In the genomic region with DNA sequence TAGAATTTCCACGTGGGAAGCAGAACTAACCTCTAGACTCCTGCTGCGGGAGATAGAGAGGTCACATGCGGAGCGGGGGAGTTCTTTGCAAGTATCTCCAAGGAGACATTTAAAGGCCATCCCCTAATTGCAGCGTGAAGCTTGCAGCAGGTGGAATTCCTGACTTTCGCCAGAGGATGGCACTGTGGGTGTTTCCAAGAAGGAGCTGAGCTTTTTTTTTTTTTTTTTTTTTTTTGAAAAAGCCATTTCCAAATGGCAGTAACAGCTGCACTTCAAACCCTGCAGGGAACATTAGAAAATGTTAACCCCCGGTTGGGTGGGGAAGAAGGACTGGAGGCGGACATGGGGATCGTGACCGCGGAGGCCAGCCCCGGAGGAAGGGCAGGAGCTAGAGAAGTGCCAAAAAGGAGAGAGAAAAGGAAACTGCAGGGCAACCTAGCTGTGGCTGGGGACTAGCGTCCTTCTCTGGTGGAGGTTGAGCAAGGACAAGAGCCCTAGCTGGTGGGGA, we compare ENCODE assay signal across 8 cellular contexts.
A peak's percentile ranks its signal among the peaks of the same experiment; 100 is the strongest.
DNase-seq lines count a peak whose midpoint lies in the region; ATAC-seq, FAIRE-seq and TF ChIP-seq lines count a peak whose summit lies in the region.

No MANE protein-coding gene starts in this region.

- peak; percentile 96 for TF ChIP-seq RAD21 in SK-N-SH (IDR thresholded peaks at IDR 0.05; ENCODE audit: low read length)

- H2BK15ac ChIP-seq in mesendoderm (replicated peaks; ENCODE audit: low read depth) = peak overlapping the region; percentile 65

- peaks cover 0 to 4% of the 10 kb centered on the region in 2 experiments; a peak in 1 of 4 replicates for H3K4me1 ChIP-seq in SK-N-SH (ENCODE audit: control insufficient read depth in 1 of 2, insufficient read depth in 2 of 2, low read depth in 1 of 2, low read length in 1 of 2)
- no peaks in the 10 kb centered on the region for H3K4me1 ChIP-seq in mesendoderm (ENCODE audit: control insufficient read depth, low read depth, low read length)

- H2AFZ ChIP-seq in SK-N-SH (ENCODE audit: low read depth) = no peak overlapping the region

- H3K4ac ChIP-seq in mesendoderm (ENCODE audit: low read depth, low read length) = no peak overlapping the region

- POLR2A ChIA-PET in SK-N-SH (lab: Yijun Ruan, JAX) = interaction anchor here (0.6 to 1.9 kb wide), 6 partner anchors 21 to 1152 kb away, joined by 3 to 8 read pairs (median 3); no protein-coding TSS in a partner anchor

- TF ChIP-seq EP300 in SK-N-SH (IDR thresholded peaks at IDR 0.05; ENCODE audit: borderline replicate concordance in 1 of 2, low read depth in 1 of 2, low read length in 1 of 2) = peak in 1 of 2 experiments; percentile 76; a peak in 2 of 4 replicates

- no peaks in the 10 kb centered on the region for H3K36me3 ChIP-seq in SK-N-SH (replicated peaks in 1 of 2; ENCODE audit: control insufficient read depth in 1 of 2, insufficient read depth in 2 of 2, low read length in 1 of 2)
- H3K36me3 ChIP-seq in mesendoderm (ENCODE audit: control insufficient read depth, insufficient read depth, low read length) = no peaks in the 10 kb centered on the region

- WGBS in SK-N-SH (ENCODE audit: low lambda C conversion rate) = 8% methylated on average over 13 of the region's 13 CpGs
- no CpG with 5 or more reads among the region's 13 CpGs for WGBS in mesendoderm (ENCODE audit: extremely low coverage, insufficient coverage, low lambda C conversion rate)

- no peak for TF ChIP-seq POLR2A in NB4 (IDR thresholded peaks at IDR 0.05; ENCODE audit: extremely low read depth, insufficient read length)

- H3K18ac ChIP-seq in mesendoderm (ENCODE audit: low read length) = peak overlapping the region; percentile 53

- no peak overlapping the region for H2BK5ac ChIP-seq in mesendoderm (ENCODE audit: low read length)

- H3K27me3 ChIP-seq in SK-N-SH (ENCODE audit: insufficient read depth) (no peaks in the 10 kb centered on the region), mesendoderm (ENCODE audit: insufficient read depth, low read length, poor library complexity) (no peaks in the 10 kb centered on the region)

- H3K79me1 ChIP-seq in mesendoderm (ENCODE audit: low read length) = no peaks in the 10 kb centered on the region

- H3K79me2 ChIP-seq in SK-N-SH (ENCODE audit: insufficient read depth) (no peaks in the 10 kb centered on the region), mesendoderm (ENCODE audit: control insufficient read depth, insufficient read depth, low read length) (no peaks in the 10 kb centered on the region)

- no peak overlapping the region for H3K9ac ChIP-seq in SK-N-SH
- peak overlapping the region; percentile 56 for H3K9ac ChIP-seq in mesendoderm (ENCODE audit: low read length)

- H4K20me1 ChIP-seq in SK-N-SH (ENCODE audit: insufficient read depth) = no peaks in the 10 kb centered on the region

- H4K8ac ChIP-seq in mesendoderm (ENCODE audit: low read depth, low read length) = no peak overlapping the region

- no peaks in the 10 kb centered on the region for H3F3A ChIP-seq in SK-N-SH (replicated peaks; ENCODE audit: insufficient read depth)

- no peaks in the 10 kb centered on the region for H3K9me2 ChIP-seq in SK-N-SH

- H3K4me3 ChIP-seq in NB4 (ENCODE audit: low read depth, low read length) (no peak overlapping the region), SK-N-SH (ENCODE audit: low read depth in 2 of 2, low read length in 1 of 2) (peak overlapping the region; percentile 22 to 37; a peak in 3 of 4 replicates), mesendoderm (ENCODE audit: low read length) (no peak overlapping the region)

- peak overlapping the region; percentile 68 for H3K56ac ChIP-seq in mesendoderm (ENCODE audit: low read length)

- no peak for ATAC-seq in HG03135 (IDR thresholded peaks at IDR 0.05; ENCODE audit: unreplicated experiment)

- FAIRE-seq in urothelium cell line (lab: Jason Lieb, UNC) = no peak

- DNase-seq in 8988T (peak; percentile 16), GDM1 (lab: John Stamatoyannopoulos, UW) (peak; percentile 17), NB4 (ENCODE audit: low read depth) (peak; percentile 80), SK-N-SH (peak; percentile 77), epidermal melanocyte (ENCODE audit: insufficient read length, low spot score) (peak; percentile 37), mesendoderm (peak; percentile 93), urothelium cell line (ENCODE audit: low spot score) (peak; percentile 74)

- H3K4me2 ChIP-seq in SK-N-SH = peak overlapping the region; percentile 67
- H3K4me2 ChIP-seq in mesendoderm (ENCODE audit: low read length) = peak overlapping the region; percentile 49

- CTCF ChIA-PET in SK-N-SH (lab: Yijun Ruan, JAX) = interaction anchor here (0.6 to 2.5 kb wide), 36 partner anchors 10 to 1919 kb away, joined by 3 to 36 read pairs (median 4); no protein-coding TSS in a partner anchor

- H3K27ac ChIP-seq in SK-N-SH (ENCODE audit: low read depth in 2 of 2, low read length in 1 of 2) = 0 out of 4 replicates have a peak overlapping the region, but pooled peaks of 1 of the 2 experiments have one; percentile 14
- no peak overlapping the region for H3K27ac ChIP-seq in mesendoderm (ENCODE audit: low read depth, low read length)

- H2AK5ac ChIP-seq in mesendoderm (ENCODE audit: low read length) = no peak overlapping the region

- no peak overlapping the region for H3K23ac ChIP-seq in mesendoderm (ENCODE audit: low read length)

- TF ChIP-seq CTCF in NB4 (IDR thresholded peaks at IDR 0.05; ENCODE audit: low read depth, low read length) = peak; percentile 93
- TF ChIP-seq CTCF in SK-N-SH (IDR thresholded peaks at IDR 0.05) = peak; percentile 82

- H2BK120ac ChIP-seq in mesendoderm (ENCODE audit: low read depth, low read length) = no peak overlapping the region

- H3K9me3 ChIP-seq in SK-N-SH = no peaks in the 10 kb centered on the region

- no peak overlapping the region for H4K5ac ChIP-seq in mesendoderm (ENCODE audit: low read length)

TF ChIP-seq in SK-N-SH, 30 proteins besides CTCF, POLR2A, EP300 and RAD21:
- peak; percentile 15; the same call in 1 of the 2 replicates for TF ChIP-seq MXI1 (IDR thresholded peaks at IDR 0.05; ENCODE audit: low read depth, low read length)
- TF ChIP-seq CHD2 (IDR thresholded peaks at IDR 0.05; ENCODE audit: low read length, partially characterized antibody) = no peak
- no peak for TF ChIP-seq FOSL2 (IDR thresholded peaks at IDR 0.05; ENCODE audit: borderline replicate concordance, low read depth)
- TF ChIP-seq TCF12 (IDR thresholded peaks at IDR 0.05) = no peak
- TF ChIP-seq RXRA (IDR thresholded peaks at IDR 0.05; ENCODE audit: borderline replicate concordance, low read depth) = no peak
- TF ChIP-seq TEAD4 (IDR thresholded peaks at IDR 0.05; ENCODE audit: borderline replicate concordance, insufficient read depth) = no peak
- TF ChIP-seq, protein P1, sequence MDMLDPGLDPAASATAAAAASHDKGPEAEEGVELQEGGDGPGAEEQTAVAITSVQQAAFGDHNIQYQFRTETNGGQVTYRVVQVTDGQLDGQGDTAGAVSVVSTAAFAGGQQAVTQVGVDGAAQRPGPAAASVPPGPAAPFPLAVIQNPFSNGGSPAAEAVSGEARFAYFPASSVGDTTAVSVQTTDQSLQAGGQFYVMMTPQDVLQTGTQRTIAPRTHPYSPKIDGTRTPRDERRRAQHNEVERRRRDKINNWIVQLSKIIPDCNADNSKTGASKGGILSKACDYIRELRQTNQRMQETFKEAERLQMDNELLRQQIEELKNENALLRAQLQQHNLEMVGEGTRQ (IDR thresholded peaks at IDR 0.05; ENCODE audit: borderline replicate concordance, low read depth, low read length) = no peak
- TF ChIP-seq SMC3 (IDR thresholded peaks at IDR 0.05; ENCODE audit: low read depth, low read length) = peak; percentile 76
- no peak for TF ChIP-seq SIN3A (IDR thresholded peaks at IDR 0.05; ENCODE audit: borderline replicate concordance, low read depth, low read length)
- TF ChIP-seq FOXM1 (IDR thresholded peaks at IDR 0.05; ENCODE audit: low read depth) = no peak
- no peak for TF ChIP-seq YY1 (IDR thresholded peaks at IDR 0.05; ENCODE audit: low read depth)
- no peak for TF ChIP-seq ELF1 (IDR thresholded peaks at IDR 0.05)
- TF ChIP-seq, protein P2, sequence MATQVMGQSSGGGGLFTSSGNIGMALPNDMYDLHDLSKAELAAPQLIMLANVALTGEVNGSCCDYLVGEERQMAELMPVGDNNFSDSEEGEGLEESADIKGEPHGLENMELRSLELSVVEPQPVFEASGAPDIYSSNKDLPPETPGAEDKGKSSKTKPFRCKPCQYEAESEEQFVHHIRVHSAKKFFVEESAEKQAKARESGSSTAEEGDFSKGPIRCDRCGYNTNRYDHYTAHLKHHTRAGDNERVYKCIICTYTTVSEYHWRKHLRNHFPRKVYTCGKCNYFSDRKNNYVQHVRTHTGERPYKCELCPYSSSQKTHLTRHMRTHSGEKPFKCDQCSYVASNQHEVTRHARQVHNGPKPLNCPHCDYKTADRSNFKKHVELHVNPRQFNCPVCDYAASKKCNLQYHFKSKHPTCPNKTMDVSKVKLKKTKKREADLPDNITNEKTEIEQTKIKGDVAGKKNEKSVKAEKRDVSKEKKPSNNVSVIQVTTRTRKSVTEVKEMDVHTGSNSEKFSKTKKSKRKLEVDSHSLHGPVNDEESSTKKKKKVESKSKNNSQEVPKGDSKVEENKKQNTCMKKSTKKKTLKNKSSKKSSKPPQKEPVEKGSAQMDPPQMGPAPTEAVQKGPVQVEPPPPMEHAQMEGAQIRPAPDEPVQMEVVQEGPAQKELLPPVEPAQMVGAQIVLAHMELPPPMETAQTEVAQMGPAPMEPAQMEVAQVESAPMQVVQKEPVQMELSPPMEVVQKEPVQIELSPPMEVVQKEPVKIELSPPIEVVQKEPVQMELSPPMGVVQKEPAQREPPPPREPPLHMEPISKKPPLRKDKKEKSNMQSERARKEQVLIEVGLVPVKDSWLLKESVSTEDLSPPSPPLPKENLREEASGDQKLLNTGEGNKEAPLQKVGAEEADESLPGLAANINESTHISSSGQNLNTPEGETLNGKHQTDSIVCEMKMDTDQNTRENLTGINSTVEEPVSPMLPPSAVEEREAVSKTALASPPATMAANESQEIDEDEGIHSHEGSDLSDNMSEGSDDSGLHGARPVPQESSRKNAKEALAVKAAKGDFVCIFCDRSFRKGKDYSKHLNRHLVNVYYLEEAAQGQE (IDR thresholded peaks at IDR 0.05; ENCODE audit: low read depth, low read length) = no peak
- TF ChIP-seq, protein P3, sequence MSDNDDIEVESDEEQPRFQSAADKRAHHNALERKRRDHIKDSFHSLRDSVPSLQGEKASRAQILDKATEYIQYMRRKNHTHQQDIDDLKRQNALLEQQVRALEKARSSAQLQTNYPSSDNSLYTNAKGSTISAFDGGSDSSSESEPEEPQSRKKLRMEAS (IDR thresholded peaks at IDR 0.05; ENCODE audit: low read depth) = no peak
- no peak for TF ChIP-seq GATA2 (CRISPR knock-in tag; IDR thresholded peaks at IDR 0.05)
- TF ChIP-seq RFX5 (IDR thresholded peaks at IDR 0.05; ENCODE audit: low read length) = peak; percentile 39; the same call in 1 of the 2 replicates

Comparison
In these comparisons a context has a peak if more than half of its experiments do, and no peak if none do; other contexts are left out.
1. DNase-seq: peak in every context shown above with its lines; median percentile 93 in mesendoderm; 80 in NB4; 77 in SK-N-SH; 74 in urothelium cell line; 37 in epidermal melanocyte; 17 in GDM1; 16 in 8988T.
2. H3K4me3 ChIP-seq: peak in SK-N-SH (2 of 2); none in NB4 (single experiment) and mesendoderm (single experiment).